12 cellular contexts compared by ENCODE assay signal in genomic region chr11:96114178-96115070, GRCh38.
A peak's percentile ranks its signal among the peaks of the same experiment; 100 is the strongest.
DNase-seq lines count a peak whose midpoint lies in the region; ATAC-seq, FAIRE-seq and TF ChIP-seq lines count a peak whose summit lies in the region.
"Had no signal": no experiment of that assay in that cellular context is flagged by ENCODE, and none has a peak within 500 bp of the region (broad histone marks: within the 10 kb centered on the region; RNA-seq: fewer than 3 reads in every experiment).

No MANE protein-coding gene starts in this region.

- H3K9me3 ChIP-seq in breast epithelium (no peaks in the 10 kb centered on the region), gastrocnemius medialis (no peaks in the 10 kb centered on the region)
- H3K9me3 ChIP-seq: upper lobe of left lung had no signal

- H3K36me3 ChIP-seq in breast epithelium (no peaks in the 10 kb centered on the region), gastrocnemius medialis (no peaks in the 10 kb centered on the region)
- H3K36me3 ChIP-seq: upper lobe of left lung had no signal

- H3K27me3 ChIP-seq in breast epithelium (no peaks in the 10 kb centered on the region), gastrocnemius medialis (no peaks in the 10 kb centered on the region)
- H3K27me3 ChIP-seq: upper lobe of left lung had no signal

- intact Hi-C loops in breast epithelium (cut with DNase I; ENCODE audit: low total_unique reads) (no loop called here), sciatic nerve (cut with DNase I) (no loop called here), gastrocnemius medialis (cut with DNase I; ENCODE audit: low total_unique reads) (no loop called here)

- peak; percentile 57 for ATAC-seq in HG02610 (IDR thresholded peaks at IDR 0.05; ENCODE audit: unreplicated experiment)
- peak; percentile 37 for ATAC-seq in sciatic nerve
- ATAC-seq in gastrocnemius medialis = no peak

- peak overlapping the region; percentile 82 to 85 for H3K27ac ChIP-seq in breast epithelium
- H3K27ac ChIP-seq in gastrocnemius medialis = peak overlapping the region in 1 of 4 donors; percentile 47

- in situ Hi-C loops in gastrocnemius medialis (cut with MboI; ENCODE audit: low sequenced_read_pairs in 4 of 4) = no loop called here

- H3K4me1 ChIP-seq in breast epithelium (peaks cover 0 to 4% of the 10 kb centered on the region in 2 donors), gastrocnemius medialis (no peaks in the 10 kb centered on the region)

- no peak for TF ChIP-seq CTCF in breast epithelium (IDR thresholded peaks at IDR 0.05)
- no peak for TF ChIP-seq CTCF in gastrocnemius medialis (IDR thresholded peaks at IDR 0.05 in 4 of 5, conservative IDR thresholded peaks at IDR 0.05 in 1 of 5)

- no peak for FAIRE-seq in GM12892 (lab: Jason Lieb, UNC)
- FAIRE-seq: A204.1 had no signal

- no peak overlapping the region for H3K4me3 ChIP-seq in breast epithelium
- no peak overlapping the region for H3K4me3 ChIP-seq in gastrocnemius medialis
- H3K4me3 ChIP-seq: upper lobe of left lung had no signal

- TF ChIP-seq POLR2A in breast epithelium (IDR thresholded peaks at IDR 0.05) = no peak
- TF ChIP-seq POLR2A in gastrocnemius medialis (IDR thresholded peaks at IDR 0.05) = no peak
- no peak for TF ChIP-seq POLR2A in GM12892 (IDR thresholded peaks at IDR 0.05; ENCODE audit: low read depth, low read length)

- DNase-seq in NCI-H187 treated with DMSO at 0.1 percent for 48 hours (lab: John Stamatoyannopoulos, UW) (peak; percentile 26), NCI-H187 (lab: John Stamatoyannopoulos, UW) (no peak), breast epithelium (ENCODE audit: low spot score in 2 of 2) (no peak), sciatic nerve (ENCODE audit: low spot score) (no peak), gastrocnemius medialis (no peak), GM12892 (ENCODE audit: insufficient read length) (no peak)
- no peak for DNase-seq in stimulated activated CD4-positive, alpha-beta T cell treated with anti-CD3 and anti-CD28 coated beads, Interleukin-12 subunit alpha, Interleukin-12 subunit beta, amount 100 ng/mL, for 4 hours
- DNase-seq: activated CD4-positive, alpha-beta T cell treated with anti-CD3 and anti-CD28 coated beads, Interleukin-2, amount 10 ng/mL, durations not matched to agents 7 days and 5 days; mesendoderm; upper lobe of left lung had no signal

Comparison
In these comparisons a context has a peak if more than half of its experiments do, and no peak if none do; other contexts are left out.
1. ATAC-seq: peak in HG02610 (single experiment) and sciatic nerve (single experiment); none in gastrocnemius medialis (0 of 2).